8 cellular contexts compared by ENCODE assay signal in the genomic region with DNA sequence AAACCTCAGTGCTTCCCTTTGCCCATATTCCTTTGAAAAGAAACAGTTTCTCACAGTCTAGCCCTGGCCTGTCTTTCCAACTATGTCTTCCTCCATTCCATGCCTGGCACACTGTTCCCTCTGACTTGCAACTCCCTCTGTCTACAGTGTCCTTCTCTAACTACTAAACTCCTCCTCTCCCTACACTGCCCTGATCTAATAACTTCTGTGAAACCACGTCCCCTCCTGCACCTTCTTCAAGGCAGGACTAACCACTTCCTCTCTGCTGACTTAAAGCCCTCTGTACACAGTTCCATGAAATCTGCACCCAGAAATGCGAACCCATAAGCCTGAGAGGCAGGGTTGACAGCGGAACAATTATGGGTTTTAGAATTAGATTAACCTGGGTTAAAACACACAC.
DNase-seq lines count a peak whose midpoint lies in the region; ATAC-seq and TF ChIP-seq lines count a peak whose summit lies in the region.

No MANE protein-coding gene starts in this region.

- peak overlapping the region in 1 of 12 donors; percentile 79 for H3K27ac ChIP-seq in heart left ventricle

- peak in 4 of 6 experiments; percentile 2 to 63 (median 45) for DNase-seq in stimulated activated naive CD4-positive, alpha-beta T cell (lab: John Stamatoyannopoulos, UW)
- no peak for DNase-seq in stimulated activated naive CD4-positive, alpha-beta T cell treated with Interleukin-2 at 50 U/mL for 16 hours (lab: John Stamatoyannopoulos, UW)
- peak; percentile 43 for DNase-seq in SIG-M5 (lab: John Stamatoyannopoulos, UW)
- DNase-seq in heart left ventricle = no peak
- no peak for DNase-seq in DMS153 (lab: John Stamatoyannopoulos, UW)
- DNase-seq in iPS-NIHi7 (ENCODE audit: extremely low spot score) = no peak
- no peak for DNase-seq in NCI-H2081 treated with DMSO at 0.1 percent for 48 hours (lab: John Stamatoyannopoulos, UW)

- no peak for TF ChIP-seq POLR2A in heart left ventricle (IDR thresholded peaks at IDR 0.05)

- H3K4me3 ChIP-seq in heart left ventricle = no peak overlapping the region

- TF ChIP-seq CTCF in heart left ventricle (IDR thresholded peaks at IDR 0.05) = no peak

- no peaks in the 10 kb centered on the region for H3K27me3 ChIP-seq in heart left ventricle

- intact Hi-C loops in heart left ventricle (cut with DNase I) = loop anchor here in 1 of 10 donors (5.0 kb wide), 1 partner anchor 63 kb away; the partner anchor contains the start of gene ATP1B1

- peaks cover 0 to 44% (median 4%) of the 10 kb centered on the region in 12 donors for H3K4me1 ChIP-seq in heart left ventricle

- ATAC-seq in HG03039 (IDR thresholded peaks at IDR 0.05; ENCODE audit: unreplicated experiment) (peak; percentile 83), heart left ventricle (peak; percentile 30 to 75 (median 56))

- WGBS in heart left ventricle, 4 donors = 50 to 95% (median 82%) methylated on average over 3 of the region's 3 CpGs

- no peaks in the 10 kb centered on the region for H3K9me3 ChIP-seq in heart left ventricle

- no peaks in the 10 kb centered on the region for H3K36me3 ChIP-seq in heart left ventricle

Comparison
In these comparisons a context has a peak if more than half of its experiments do, and no peak if none do; other contexts are left out.
1. DNase-seq: peak in stimulated activated naive CD4-positive, alpha-beta T cell (4 of 6) and SIG-M5 (single experiment); none in stimulated activated naive CD4-positive, alpha-beta T cell treated with Interleukin-2 at 50 U/mL for 16 hours (single experiment), heart left ventricle (0 of 5), DMS153 (single experiment), iPS-NIHi7 (single experiment) and NCI-H2081 treated with DMSO at 0.1 percent for 48 hours (single experiment).